8 cellular contexts compared by ENCODE assay signal in the genomic region with DNA sequence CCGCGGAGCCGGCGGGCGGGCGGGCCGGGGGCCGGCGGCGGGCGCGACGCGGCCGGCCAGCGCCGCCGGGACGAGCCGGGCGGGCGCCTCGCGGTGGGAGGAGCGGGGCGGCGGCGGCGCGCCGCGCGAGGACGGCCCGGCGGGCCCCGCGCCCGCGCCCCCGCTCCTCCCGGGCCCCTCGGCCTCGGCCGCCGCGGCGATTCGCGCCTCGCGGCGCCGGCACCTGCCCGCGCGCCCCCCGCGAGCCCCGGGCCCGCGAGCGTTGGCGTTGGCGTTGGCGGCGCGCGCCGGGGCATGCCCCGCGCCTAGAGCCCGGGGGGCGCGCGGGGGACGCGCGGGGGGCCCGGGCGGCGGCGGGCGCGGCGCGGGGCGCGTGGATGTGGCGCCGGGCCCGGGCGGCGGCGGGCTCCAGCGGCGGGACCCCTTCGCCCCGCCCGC. TPM values are rescaled to one million over a fixed set of nuclear protein-coding genes. Genes with fewer than 3 reads are reported as not detected.
A peak's percentile ranks its signal among the peaks of the same experiment; 100 is the strongest.
DNase-seq lines count a peak whose midpoint lies in the region; ATAC-seq and TF ChIP-seq lines count a peak whose summit lies in the region.

SKI (plus strand) TSS at position 163 of the 438 bp plus-strand sequence. CDS start 448 bp downstream, outside the sequence.

- peak within 1 kb of the TSS; percentile 95 for H3K27ac Mint-ChIP-seq in HFFc6
- H3K27ac Mint-ChIP-seq in activated T-helper 2 cell treated with anti-CD3 and anti-CD28 coated beads, Interferon-gamma antibody, Interleukin-2, Interleukin-4, amounts not matched to agents 10 μg/mL and 5 μg/mL and 100 μg/mL, durations not matched to agents 14 hours and 24 hours and 36 hours = peak within 1 kb of the TSS; percentile 85

- peaks cover 28% of the 10 kb centered on the region for H3K4me1 Mint-ChIP-seq in HFFc6 (ENCODE audit: low read depth)
- H3K4me1 Mint-ChIP-seq in activated T-helper 2 cell treated with anti-CD3 and anti-CD28 coated beads, Interferon-gamma antibody, Interleukin-2, Interleukin-4, amounts not matched to agents 10 μg/mL and 5 μg/mL and 100 μg/mL, durations not matched to agents 14 hours and 24 hours and 36 hours (ENCODE audit: low read depth) = peaks cover 21% of the 10 kb centered on the region

- TF ChIP-seq CTCF in HFFc6 (IDR thresholded peaks at IDR 0.05) = no peak
- no peak for TF ChIP-seq CTCF in right atrium auricular region (IDR thresholded peaks at IDR 0.05)

- H3K36me3 Mint-ChIP-seq in HFFc6 (ENCODE audit: low read depth) = peaks cover 26% of the 10 kb centered on the region
- peaks cover 28% of the 10 kb centered on the region for H3K36me3 Mint-ChIP-seq in activated T-helper 2 cell treated with anti-CD3 and anti-CD28 coated beads, Interferon-gamma antibody, Interleukin-2, Interleukin-4, amounts not matched to agents 10 μg/mL and 5 μg/mL and 100 μg/mL, durations not matched to agents 14 hours and 24 hours and 36 hours (ENCODE audit: low read depth)

- H3K4me3 Mint-ChIP-seq in HFFc6 = peak within 1 kb of the TSS; percentile 98
- H3K4me3 Mint-ChIP-seq in activated T-helper 2 cell treated with anti-CD3 and anti-CD28 coated beads, Interferon-gamma antibody, Interleukin-2, Interleukin-4, amounts not matched to agents 10 μg/mL and 5 μg/mL and 100 μg/mL, durations not matched to agents 14 hours and 24 hours and 36 hours (ENCODE audit: low read depth) = peak within 1 kb of the TSS; percentile 92

- H3K27ac ChIP-seq in right atrium auricular region = peak within 1 kb of the TSS; percentile 97 to 100

- no peaks in the 10 kb centered on the region for H3K36me3 ChIP-seq in right atrium auricular region

- no peaks in the 10 kb centered on the region for H3K9me3 ChIP-seq in right atrium auricular region

- no peaks in the 10 kb centered on the region for H3K9me3 Mint-ChIP-seq in HFFc6
- no peaks in the 10 kb centered on the region for H3K9me3 Mint-ChIP-seq in activated T-helper 2 cell treated with anti-CD3 and anti-CD28 coated beads, Interferon-gamma antibody, Interleukin-2, Interleukin-4, amounts not matched to agents 10 μg/mL and 5 μg/mL and 100 μg/mL, durations not matched to agents 14 hours and 24 hours and 36 hours

- intact Hi-C loops in activated T-helper 2 cell treated with anti-CD3 and anti-CD28 coated beads, Interferon-gamma antibody, Interleukin-2, Interleukin-4, amounts not matched to agents 10 μg/mL and 5 μg/mL and 100 μg/mL, durations not matched to agents 14 hours and 24 hours and 36 hours (cut with micrococcal nuclease) = no loop called here

- no peak for DNase-seq in HFFc6
- no peak for DNase-seq in activated T-helper 2 cell treated with anti-CD3 and anti-CD28 coated beads, Interferon-gamma antibody, Interleukin-2, Interleukin-4, amounts not matched to agents 10 μg/mL and 5 μg/mL and 100 μg/mL, durations not matched to agents 14 hours and 24 hours and 36 hours (ENCODE audit: low spot score)
- no peak for DNase-seq in right atrium auricular region (ENCODE audit: low spot score)
- no peak for DNase-seq in skeletal muscle cell (ENCODE audit: low read depth)
- no peak for DNase-seq in HPDE6-E6E7 (ENCODE audit: extremely low spot score)
- DNase-seq in NCI-H1436 treated with DMSO at 0.1 percent for 48 hours (lab: John Stamatoyannopoulos, UW) = no peak
- DNase-seq in ACHN = no peak

- H3K4me1 ChIP-seq in right atrium auricular region = peaks cover 0 to 46% of the 10 kb centered on the region in 2 donors

- no peaks in the 10 kb centered on the region for H3K27me3 ChIP-seq in right atrium auricular region

- H3K4me3 ChIP-seq in right atrium auricular region = peak within 1 kb of the TSS; percentile 80 to 85
- H3K4me3 ChIP-seq in skeletal muscle cell (ENCODE audit: low read depth, low read length) = peak within 1 kb of the TSS; percentile 76

- in situ Hi-C loops in ACHN (cut with HindIII; ENCODE audit: low pct_ligation_motif_present, low pct_unique_long_range_greater_than_20kb, low sequenced_read_pairs) = no loop called here

- peaks cover 4% of the 10 kb centered on the region for H3K27me3 Mint-ChIP-seq in HFFc6 (ENCODE audit: insufficient read depth)
- H3K27me3 Mint-ChIP-seq in activated T-helper 2 cell treated with anti-CD3 and anti-CD28 coated beads, Interferon-gamma antibody, Interleukin-2, Interleukin-4, amounts not matched to agents 10 μg/mL and 5 μg/mL and 100 μg/mL, durations not matched to agents 14 hours and 24 hours and 36 hours (ENCODE audit: low read depth) = peaks cover 2% of the 10 kb centered on the region

- no peak for ATAC-seq in GM19463 (IDR thresholded peaks at IDR 0.05; ENCODE audit: unreplicated experiment)

RNA-seq across cellular contexts. Expression of gene SKI, which starts in this region (rescaled TPM):
- 10 to 100 TPM; 63.7 to 76.6 (median 66.1) TPM for total RNA-seq in HFFc6 (2021; fragmentation: NEBNext Ultra II Directional; extraction: Animal tissue kit (Norgen Biotek cat#: 25700))
- 37.0 and 41.1 TPM in 2 replicates for total RNA-seq in activated T-helper 2 cell treated with anti-CD3 and anti-CD28 coated beads, Interferon-gamma antibody, Interleukin-2, Interleukin-4, amounts not matched to agents 10 μg/mL and 5 μg/mL and 100 μg/mL, durations not matched to agents 14 hours and 24 hours and 36 hours
- total RNA-seq in right atrium auricular region = 10 to 100 TPM; 36.7 to 57.2 TPM
